29 cellular contexts compared by ENCODE assay signal in the genomic region with DNA sequence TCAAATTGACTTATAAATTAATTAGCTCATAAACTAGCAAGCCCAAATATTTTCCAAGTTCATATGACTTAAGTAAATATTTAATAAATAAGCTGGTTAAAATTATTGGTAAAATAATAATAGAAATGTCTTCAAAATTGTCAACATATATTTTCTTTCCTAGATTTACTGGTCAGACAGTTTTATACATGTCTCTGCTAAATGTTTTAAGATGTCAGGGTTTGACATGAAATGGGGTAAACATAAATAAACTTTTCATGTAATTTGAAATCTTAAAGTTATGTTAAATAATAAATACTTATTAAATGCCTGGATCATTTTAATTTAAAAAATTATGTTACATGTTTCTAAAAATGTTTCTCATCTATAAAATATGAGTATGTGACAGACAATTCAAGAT. TPM values are rescaled to one million over a fixed set of nuclear protein-coding genes. Genes with fewer than 3 reads are reported as not detected.
"Had no signal": no experiment of that assay in that cellular context is flagged by ENCODE, and none has a peak within 500 bp of the region (broad histone marks: within the 10 kb centered on the region; RNA-seq: fewer than 3 reads in every experiment).

No MANE protein-coding gene starts in this region.

- H3K36me3 Mint-ChIP-seq: stimulated activated memory B cell treated with anti-CD40 and anti-IgM and Interleukin-4, amounts not matched to agents 10 μg/mL and 1 μg/mL and 100 μg/mL, for 72 hours; type B pancreatic cell had no signal

- H3K9me3 ChIP-seq: neutrophil, prostate gland, testis had no signal

- H3K27me3 ChIP-seq: dorsolateral prefrontal cortex, esophagus muscularis mucosa, neutrophil, right atrium auricular region, testis, tibial artery had no signal

- H3K4me3 ChIP-seq: dorsolateral prefrontal cortex, esophagus muscularis mucosa, lung, mucosa of descending colon, prostate gland, right atrium auricular region, testis, tibial artery had no signal

- H3K4me3 Mint-ChIP-seq: immature natural killer cell; memory B cell; mesothelial cell of epicardium; naive B cell; natural killer cell treated with Interleukin-12 subunit alpha and Interleukin-12 subunit beta and Interleukin-15 and Interleukin-18, amount 100 ng/mL, for 72 hours; neural crest cell; stimulated activated memory B cell treated with anti-CD40 and anti-IgM and Interleukin-4, amounts not matched to agents 10 μg/mL and 1 μg/mL and 100 μg/mL, for 72 hours; type B pancreatic cell had no signal

- H3K27ac ChIP-seq: dorsolateral prefrontal cortex, esophagus muscularis mucosa, neutrophil, prostate gland, right atrium auricular region, testis, tibial artery had no signal

- FAIRE-seq: colon, endothelial cell of umbilical vein, keratinocyte had no signal

- H3K27ac Mint-ChIP-seq: immature natural killer cell; memory B cell; mesothelial cell of epicardium; naive B cell; natural killer cell treated with Interleukin-12 subunit alpha and Interleukin-12 subunit beta and Interleukin-15 and Interleukin-18, amount 100 ng/mL, for 72 hours; stimulated activated memory B cell treated with anti-CD40 and anti-IgM and Interleukin-4, amounts not matched to agents 10 μg/mL and 1 μg/mL and 100 μg/mL, for 72 hours; type B pancreatic cell had no signal

- H3K27me3 Mint-ChIP-seq: type B pancreatic cell had no signal

- H3K4me1 ChIP-seq: prostate gland, right atrium auricular region, testis had no signal

- ATAC-seq: left lobe of liver; mucosa of descending colon; natural killer cell treated with Interleukin-12 subunit alpha and Interleukin-12 subunit beta and Interleukin-15 and Interleukin-18, amount 100 ng/mL, for 72 hours; sciatic nerve; stimulated activated memory B cell treated with anti-CD40 and anti-IgM and Interleukin-4, amounts not matched to agents 10 μg/mL and 1 μg/mL and 100 μg/mL, for 72 hours; stimulated activated naive CD8-positive, alpha-beta T cell treated with anti-CD3 and anti-CD28 coated beads, Interleukin-15, Interleukin-2, amounts not matched to agents 100 U/mL and 50 U/mL, for 24 hours had no signal

- H3K36me3 ChIP-seq: esophagus muscularis mucosa, neutrophil, prostate gland, right atrium auricular region had no signal

- DNase-seq: dorsolateral prefrontal cortex; effector CD4-positive, alpha-beta T cell; foreskin melanocyte; hypothalamus; immature natural killer cell; mucosa of descending colon; naive B cell; stimulated activated CD4-positive, alpha-beta T cell treated with anti-CD3 and anti-CD28 coated beads, Interleukin-4, amount 100 ng/mL, for 4 hours; stimulated activated naive CD8-positive, alpha-beta T cell treated with anti-CD3 and anti-CD28 coated beads, Interleukin-15, Interleukin-2, amounts not matched to agents 100 U/mL and 50 U/mL, for 24 hours; substantia nigra; testis; tibial artery had no signal

- H3K4me1 Mint-ChIP-seq: immature natural killer cell; memory B cell; naive B cell; stimulated activated memory B cell treated with anti-CD40 and anti-IgM and Interleukin-4, amounts not matched to agents 10 μg/mL and 1 μg/mL and 100 μg/mL, for 72 hours had no signal

RNA-seq across cellular contexts. Expression of a gene that starts 18.3 kb away (rescaled TPM):
- total RNA-seq: epithelial cell of proximal tubule, neural crest cell had no signal
- polyA plus RNA-seq: keratinocyte had no signal
